ENCODE assay signal across 10 cellular contexts in genomic region chr5:50709471-50709870, GRCh38. TPM values are rescaled to one million over a fixed set of nuclear protein-coding genes. Genes with fewer than 3 reads are reported as not detected.
A peak's percentile ranks its signal among the peaks of the same experiment; 100 is the strongest.
DNase-seq lines count a peak whose midpoint lies in the region; ATAC-seq and TF ChIP-seq lines count a peak whose summit lies in the region.
"Had no signal": no experiment of that assay in that cellular context is flagged by ENCODE, and none has a peak within 500 bp of the region (broad histone marks: within the 10 kb centered on the region; RNA-seq: fewer than 3 reads in every experiment).

No MANE protein-coding gene starts in this region.

- no peak for TF ChIP-seq POLR2A in lower leg skin (IDR thresholded peaks at IDR 0.05)

- H3K9me3 ChIP-seq in mucosa of descending colon: no peaks in the 10 kb centered on the region

- ATAC-seq in naive B cell (ENCODE audit: low read depth in 2 of 2): no peak
- ATAC-seq in mucosa of descending colon: no peak
- ATAC-seq: HepG2 had no signal

- H3K36me3 Mint-ChIP-seq in IgD-negative memory B cell (peaks cover 3% of the 10 kb centered on the region), naive B cell (peaks cover 0 to 3% of the 10 kb centered on the region in 2 donors)
- H3K36me3 Mint-ChIP-seq: neural progenitor cell had no signal

- 43 to 58% methylated on average over 1 of the region's 1 CpG for WGBS in lower leg skin, 2 donors

- H3K4me1 Mint-ChIP-seq in IgD-negative memory B cell: peaks cover 33 to 53% (median 50%) of the 10 kb centered on the region in 3 donors
- peaks cover 38 to 58% (median 54%) of the 10 kb centered on the region in 3 donors for H3K4me1 Mint-ChIP-seq in naive B cell

- no peak for TF ChIP-seq CTCF in GM12865 (IDR thresholded peaks at IDR 0.05; ENCODE audit: insufficient read depth, low read depth, low read length, missing control alignments)
- no peak for TF ChIP-seq CTCF in mucosa of descending colon (IDR thresholded peaks at IDR 0.05)
- no peak for TF ChIP-seq CTCF in lower leg skin (IDR thresholded peaks at IDR 0.05)

- H3K27ac Mint-ChIP-seq in IgD-negative memory B cell (peak overlapping the region; percentile 46 to 87 (median 78)), naive B cell (peak overlapping the region; percentile 45 to 95 (median 82))
- H3K27ac Mint-ChIP-seq: neural progenitor cell had no signal

- H3K4me3 Mint-ChIP-seq in IgD-negative memory B cell: peak overlapping the region in 1 of 4 donors; percentile 19
- peak overlapping the region in 1 of 8 donors; percentile 35 for H3K4me3 Mint-ChIP-seq in naive B cell
- H3K4me3 Mint-ChIP-seq: neural progenitor cell had no signal

- no peaks in the 10 kb centered on the region for H3K36me3 ChIP-seq in mucosa of descending colon (ENCODE audit: low read depth)
- H3K36me3 ChIP-seq: neural progenitor cell had no signal

- H3K4me3 ChIP-seq in GM12865 (ENCODE audit: low read depth, low read length) (no peak overlapping the region), mucosa of descending colon (no peak overlapping the region), lower leg skin (ENCODE audit: low read depth, poor library complexity, severe bottlenecking) (no peak overlapping the region)
- H3K4me3 ChIP-seq: neural progenitor cell had no signal

- no peaks in the 10 kb centered on the region for H3K9me3 Mint-ChIP-seq in IgD-negative memory B cell
- H3K9me3 Mint-ChIP-seq in naive B cell: no peaks in the 10 kb centered on the region
- H3K9me3 Mint-ChIP-seq: neural progenitor cell had no signal

- peak; percentile 16 for DNase-seq in GM12865 (ENCODE audit: low read depth)
- DNase-seq in amniotic epithelial cell (ENCODE audit: low read depth): peak; percentile 50
- DNase-seq in naive B cell: no peak
- DNase-seq in mucosa of descending colon: no peak
- DNase-seq in dedifferentiated amniotic fluid mesenchymal stem cell (ENCODE audit: extremely low spot score): no peak
- DNase-seq in lower leg skin (ENCODE audit: low spot score in 2 of 2): no peak
- DNase-seq: NCI-H510A had no signal

- intact Hi-C loops in mucosa of descending colon (cut with DNase I, micrococcal nuclease): no loop called here
- intact Hi-C loops in lower leg skin (cut with DNase I; ENCODE audit: low total_unique reads): no loop called here

- H3K27me3 Mint-ChIP-seq in IgD-negative memory B cell: no peaks in the 10 kb centered on the region
- H3K27me3 Mint-ChIP-seq in naive B cell: no peaks in the 10 kb centered on the region

- peaks cover 4% of the 10 kb centered on the region for H3K4me1 ChIP-seq in mucosa of descending colon (ENCODE audit: low read depth)

RNA-seq across cellular contexts. Expression of gene PARP8, which starts 43.0 kb away (rescaled TPM):
- 34.1 TPM for polyA plus RNA-seq in IgD-negative memory B cell
- polyA plus RNA-seq in naive B cell (ENCODE audit: low read depth in 6 of 6): 10 to 100 TPM; 10.1 to 63.7 (median 46.9) TPM
- 10 to 100 TPM in 2 of 3 donors, 1 to 10 TPM in 1; 7.4 to 29.3 (median 20.1) TPM for total RNA-seq in mucosa of descending colon
- 10 to 100 TPM in 2 of 4 donors, 1 to 10 TPM in 2; 4.8 to 13.7 (median 8.2) TPM for total RNA-seq in lower leg skin

Comparison
In these comparisons a context has a peak if more than half of its experiments do, and no peak if none do; other contexts are left out.
1. DNase-seq: peak in GM12865 (single experiment) and amniotic epithelial cell (single experiment); none in naive B cell (single experiment), mucosa of descending colon (0 of 3), dedifferentiated amniotic fluid mesenchymal stem cell (single experiment) and lower leg skin (0 of 2).